Comparison of ENCODE assay signal across 9 cellular contexts in genomic region chr11:69683764-69684333, GRCh38. TPM values are rescaled to one million over a fixed set of nuclear protein-coding genes. Genes with fewer than 3 reads are reported as not detected.
DNase-seq lines count a peak whose midpoint lies in the region; ATAC-seq, FAIRE-seq and TF ChIP-seq lines count a peak whose summit lies in the region.
"Had no signal": no experiment of that assay in that cellular context is flagged by ENCODE, and none has a peak within 500 bp of the region (broad histone marks: within the 10 kb centered on the region; RNA-seq: fewer than 3 reads in every experiment).

No MANE protein-coding gene starts in this region.

- no peak overlapping the region for H2BK12ac ChIP-seq in mesenchymal stem cell (ENCODE audit: low read length in 2 of 2)

- H2BK120ac ChIP-seq in mesenchymal stem cell (ENCODE audit: low read depth, low read length), result no peak overlapping the region

- no peak overlapping the region for H3K4me3 ChIP-seq in LNCaP clone FGC (ENCODE audit: low read depth, low read length)
- H3K4me3 ChIP-seq in bronchial epithelial cell (ENCODE audit: low read depth, low read length), result no peak overlapping the region
- no peak overlapping the region for H3K4me3 ChIP-seq in mesenchymal stem cell (ENCODE audit: insufficient read depth in 1 of 2, low read depth in 1 of 2, low read length in 2 of 2)
- H3K4me3 ChIP-seq: SK-N-MC had no signal

- no peak overlapping the region for H2BK15ac ChIP-seq in mesenchymal stem cell (ENCODE audit: low read depth, poor library complexity, severe bottlenecking)

- TF ChIP-seq CTCF in LNCaP clone FGC (IDR thresholded peaks at IDR 0.05; ENCODE audit: control insufficient read depth, extremely low read depth, insufficient read depth) (peak; percentile 66), bronchial epithelial cell (IDR thresholded peaks at IDR 0.05; ENCODE audit: insufficient read depth, low read length, severe bottlenecking) (peak; percentile 74), neural crest cell (conservative IDR thresholded peaks at IDR 0.05) (peak; percentile 59)

- peaks cover 5% of the 10 kb centered on the region for H3K4me1 Mint-ChIP-seq in neural crest cell
- peaks cover 10% of the 10 kb centered on the region for H3K4me1 Mint-ChIP-seq in activated CD8-positive, alpha-beta memory T cell treated with anti-CD3 and anti-CD28 coated beads, Interleukin-2, amount 10 ng/mL, durations not matched to agents 7 days and 5 days

- WGBS in mesenchymal stem cell, result 58% methylated on average over 9 of the region's 9 CpGs

- H3K18ac ChIP-seq in mesenchymal stem cell (ENCODE audit: low read depth in 1 of 2, low read length in 2 of 2), result no peak overlapping the region

- ATAC-seq in activated naive CD4-positive, alpha-beta T cell treated with anti-CD3 and anti-CD28 coated beads, Interleukin-2, amount 50 U/mL, for 72 hours, result no peak
- ATAC-seq in activated CD8-positive, alpha-beta memory T cell treated with anti-CD3 and anti-CD28 coated beads, Interleukin-2, amount 10 ng/mL, durations not matched to agents 7 days and 5 days, result no peak

- H3K4me3 Mint-ChIP-seq in neural crest cell, result no peak overlapping the region
- no peak overlapping the region for H3K4me3 Mint-ChIP-seq in activated CD8-positive, alpha-beta memory T cell treated with anti-CD3 and anti-CD28 coated beads, Interleukin-2, amount 10 ng/mL, durations not matched to agents 7 days and 5 days

- no peak overlapping the region for H3K4me2 ChIP-seq in mesenchymal stem cell (ENCODE audit: low read length, poor library complexity, severe bottlenecking)

- CTCF ChIA-PET in activated CD8-positive, alpha-beta memory T cell treated with anti-CD3 and anti-CD28 coated beads, Interleukin-2, amount 10 ng/mL, durations not matched to agents 7 days and 5 days (lab: Charles Lee), result interaction anchor here (0.9 to 1.6 kb wide), 2 partner anchors 13 to 158 kb away, joined by 3 to 4 read pairs; no protein-coding TSS in a partner anchor

- H3K27me3 ChIP-seq in bronchial epithelial cell (ENCODE audit: control insufficient read depth, insufficient read depth, low read length) (no peaks in the 10 kb centered on the region), mesenchymal stem cell (ENCODE audit: control insufficient read depth in 1 of 2, insufficient read depth in 1 of 2, low read length in 2 of 2) (peaks cover 18 to 27% of the 10 kb centered on the region in 2 experiments)

- H3K4me1 ChIP-seq in mesenchymal stem cell (ENCODE audit: control insufficient read depth, insufficient read depth, low read depth, low read length), result peaks cover 5% of the 10 kb centered on the region

- no peaks in the 10 kb centered on the region for H3K36me3 ChIP-seq in bronchial epithelial cell (ENCODE audit: control insufficient read depth, insufficient read depth, low read length)
- H3K36me3 ChIP-seq in mesenchymal stem cell (ENCODE audit: control insufficient read depth in 1 of 2, insufficient read depth in 2 of 2, low read depth in 1 of 2, low read length in 2 of 2), result no peaks in the 10 kb centered on the region

- H4K8ac ChIP-seq in mesenchymal stem cell (ENCODE audit: low read length), result no peak overlapping the region

- H3K27ac ChIP-seq in mesenchymal stem cell (ENCODE audit: low read length, poor library complexity, severe bottlenecking), result no peak overlapping the region
- H3K27ac ChIP-seq: SK-N-MC had no signal

- no peak overlapping the region for H2AFZ ChIP-seq in mesenchymal stem cell (ENCODE audit: low read depth, low read length)

- H4K91ac ChIP-seq in mesenchymal stem cell (ENCODE audit: low read length), result no peak overlapping the region

- DNase-seq in ELR (ENCODE audit: low read depth), result peak; percentile 50
- no peak for DNase-seq in LNCaP clone FGC (ENCODE audit: low read depth)
- peak; percentile 18 for DNase-seq in bronchial epithelial cell (ENCODE audit: low read depth)
- DNase-seq in neural crest cell (ENCODE audit: low read depth, low spot score), result no peak
- DNase-seq in activated naive CD4-positive, alpha-beta T cell treated with anti-CD3 and anti-CD28 coated beads, Interleukin-2, amount 50 U/mL, for 72 hours (ENCODE audit: low spot score in 2 of 2), result no peak
- DNase-seq in GF-D8 (lab: John Stamatoyannopoulos, UW), result no peak
- DNase-seq in activated CD8-positive, alpha-beta memory T cell treated with anti-CD3 and anti-CD28 coated beads, Interleukin-2, amount 10 ng/mL, durations not matched to agents 7 days and 5 days, result no peak
- no peak for DNase-seq in mesenchymal stem cell

- H3K36me3 Mint-ChIP-seq in neural crest cell (ENCODE audit: low read depth), result no peaks in the 10 kb centered on the region
- no peaks in the 10 kb centered on the region for H3K36me3 Mint-ChIP-seq in activated naive CD4-positive, alpha-beta T cell treated with anti-CD3 and anti-CD28 coated beads, Interleukin-2, amount 50 U/mL, for 72 hours
- H3K36me3 Mint-ChIP-seq in activated CD8-positive, alpha-beta memory T cell treated with anti-CD3 and anti-CD28 coated beads, Interleukin-2, amount 10 ng/mL, durations not matched to agents 7 days and 5 days, result no peaks in the 10 kb centered on the region

- no peak overlapping the region for H3K9ac ChIP-seq in mesenchymal stem cell (ENCODE audit: low read length)

- H3K9me3 Mint-ChIP-seq in neural crest cell, result peaks cover 3% of the 10 kb centered on the region
- H3K9me3 Mint-ChIP-seq in activated naive CD4-positive, alpha-beta T cell treated with anti-CD3 and anti-CD28 coated beads, Interleukin-2, amount 50 U/mL, for 72 hours, result no peaks in the 10 kb centered on the region
- no peaks in the 10 kb centered on the region for H3K9me3 Mint-ChIP-seq in activated CD8-positive, alpha-beta memory T cell treated with anti-CD3 and anti-CD28 coated beads, Interleukin-2, amount 10 ng/mL, durations not matched to agents 7 days and 5 days (ENCODE audit: low read depth)

- no peak overlapping the region for H2AK5ac ChIP-seq in mesenchymal stem cell (ENCODE audit: low read length, severe bottlenecking)

- H3K27me3 Mint-ChIP-seq in neural crest cell (ENCODE audit: low read depth), result peaks cover 20% of the 10 kb centered on the region
- H3K27me3 Mint-ChIP-seq in activated CD8-positive, alpha-beta memory T cell treated with anti-CD3 and anti-CD28 coated beads, Interleukin-2, amount 10 ng/mL, durations not matched to agents 7 days and 5 days, result peaks cover 8% of the 10 kb centered on the region

- no peak overlapping the region for H3K23ac ChIP-seq in mesenchymal stem cell (ENCODE audit: low read length in 2 of 2)

- no peak overlapping the region for H3K27ac Mint-ChIP-seq in neural crest cell (ENCODE audit: unreplicated experiment)
- H3K27ac Mint-ChIP-seq in activated naive CD4-positive, alpha-beta T cell treated with anti-CD3 and anti-CD28 coated beads, Interleukin-2, amount 50 U/mL, for 72 hours, result no peak overlapping the region
- H3K27ac Mint-ChIP-seq in activated CD8-positive, alpha-beta memory T cell treated with anti-CD3 and anti-CD28 coated beads, Interleukin-2, amount 10 ng/mL, durations not matched to agents 7 days and 5 days, result no peak overlapping the region

- no peaks in the 10 kb centered on the region for H3K9me3 ChIP-seq in mesenchymal stem cell (ENCODE audit: control insufficient read depth, low read length)

- no peak overlapping the region for H3K14ac ChIP-seq in mesenchymal stem cell (ENCODE audit: low read length in 2 of 2)

- FAIRE-seq in bronchial epithelial cell (lab: Jason Lieb, UNC), result no peak

- no peak overlapping the region for H2BK5ac ChIP-seq in mesenchymal stem cell (ENCODE audit: low read depth, low read length, poor library complexity, severe bottlenecking)

- no peaks in the 10 kb centered on the region for H3K79me1 ChIP-seq in mesenchymal stem cell (replicated peaks; ENCODE audit: low read length, poor library complexity, severe bottlenecking)

- H3K4ac ChIP-seq in mesenchymal stem cell (ENCODE audit: low read depth in 1 of 2, low read length in 2 of 2), result no peak overlapping the region

RNA-seq across cellular contexts. Expression of gene LTO1, which starts 8.7 kb away (rescaled TPM):
- total RNA-seq in bronchial epithelial cell (18.2 and 22.7 TPM in 2 replicates), neural crest cell (24.7 and 26.6 TPM in 2 replicates)
- total RNA-seq in activated naive CD4-positive, alpha-beta T cell treated with anti-CD3 and anti-CD28 coated beads, Interleukin-2, amount 50 U/mL, for 72 hours, result 10 to 100 TPM; 19.1 to 21.0 TPM
- 10 to 100 TPM; 24.0 to 26.3 TPM for total RNA-seq in activated CD8-positive, alpha-beta memory T cell treated with anti-CD3 and anti-CD28 coated beads, Interleukin-2, amount 10 ng/mL, durations not matched to agents 7 days and 5 days
- 12.8 TPM for polyA plus RNA-seq in mesenchymal stem cell (2013, experiment 1 of 2)
- 12.4 TPM for polyA plus RNA-seq in mesenchymal stem cell (2013, experiment 2 of 2)

RNA-seq across cellular contexts. Expression of gene FGF19, which starts 20.0 kb away (rescaled TPM):
- under 0.01 TPM in 1 of 2 replicates, not detected in the other for total RNA-seq in bronchial epithelial cell
- total RNA-seq in neural crest cell, result 0.21 and 0.34 TPM in 2 replicates
- total RNA-seq in activated naive CD4-positive, alpha-beta T cell treated with anti-CD3 and anti-CD28 coated beads, Interleukin-2, amount 50 U/mL, for 72 hours, result under 1 TPM in 1 of 2 donors, not detected in 1; 0.11 TPM
- not detected for total RNA-seq in activated CD8-positive, alpha-beta memory T cell treated with anti-CD3 and anti-CD28 coated beads, Interleukin-2, amount 10 ng/mL, durations not matched to agents 7 days and 5 days
- polyA plus RNA-seq in mesenchymal stem cell (2013, experiment 1 of 2), result not detected
- polyA plus RNA-seq in mesenchymal stem cell (2013, experiment 2 of 2), result 0.01 TPM

RNA-seq across cellular contexts. Expression of gene CCND1, which starts 42.9 kb away (rescaled TPM):
- total RNA-seq in bronchial epithelial cell, result 83.8 and 198 TPM in 2 replicates
- 344 and 350 TPM in 2 replicates for total RNA-seq in neural crest cell
- under 1 TPM; 0.16 to 0.39 TPM for total RNA-seq in activated naive CD4-positive, alpha-beta T cell treated with anti-CD3 and anti-CD28 coated beads, Interleukin-2, amount 50 U/mL, for 72 hours
- total RNA-seq in activated CD8-positive, alpha-beta memory T cell treated with anti-CD3 and anti-CD28 coated beads, Interleukin-2, amount 10 ng/mL, durations not matched to agents 7 days and 5 days, result 1 to 10 TPM in 1 of 2 experiments, not detected in 1; 1.7 TPM
- 324 TPM for polyA plus RNA-seq in mesenchymal stem cell (2013, experiment 1 of 2)
- 321 TPM for polyA plus RNA-seq in mesenchymal stem cell (2013, experiment 2 of 2)

Comparison
In these comparisons a context has a peak if more than half of its experiments do, and no peak if none do; other contexts are left out.
1. DNase-seq: peak in ELR (single experiment) and bronchial epithelial cell (single experiment); none in LNCaP clone FGC (single experiment), neural crest cell (single experiment), activated naive CD4-positive, alpha-beta T cell treated with anti-CD3 and anti-CD28 coated beads, Interleukin-2, amount 50 U/mL, for 72 hours (0 of 2), GF-D8 (single experiment), activated CD8-positive, alpha-beta memory T cell treated with anti-CD3 and anti-CD28 coated beads, Interleukin-2, amount 10 ng/mL, durations not matched to agents 7 days and 5 days (single experiment) and mesenchymal stem cell (single experiment).
2. RNA of gene CCND1, which starts 42.9 kb away (total RNA-seq): 344 to 350 TPM in neural crest cell and 83.8 to 198 TPM in bronchial epithelial cell; 1.7 TPM in activated CD8-positive, alpha-beta memory T cell treated with anti-CD3 and anti-CD28 coated beads, Interleukin-2, amount 10 ng/mL, durations not matched to agents 7 days and 5 days and 0.16 to 0.39 TPM in activated naive CD4-positive, alpha-beta T cell treated with anti-CD3 and anti-CD28 coated beads, Interleukin-2, amount 50 U/mL, for 72 hours; every median in the first group is over 10 times any median in the second.
3. Peak in every context shown above with its lines, with median percentiles within 50 percentile points of each other: CTCF ChIP-seq.